22 cellular contexts compared by ENCODE assay signal in the genomic region with DNA sequence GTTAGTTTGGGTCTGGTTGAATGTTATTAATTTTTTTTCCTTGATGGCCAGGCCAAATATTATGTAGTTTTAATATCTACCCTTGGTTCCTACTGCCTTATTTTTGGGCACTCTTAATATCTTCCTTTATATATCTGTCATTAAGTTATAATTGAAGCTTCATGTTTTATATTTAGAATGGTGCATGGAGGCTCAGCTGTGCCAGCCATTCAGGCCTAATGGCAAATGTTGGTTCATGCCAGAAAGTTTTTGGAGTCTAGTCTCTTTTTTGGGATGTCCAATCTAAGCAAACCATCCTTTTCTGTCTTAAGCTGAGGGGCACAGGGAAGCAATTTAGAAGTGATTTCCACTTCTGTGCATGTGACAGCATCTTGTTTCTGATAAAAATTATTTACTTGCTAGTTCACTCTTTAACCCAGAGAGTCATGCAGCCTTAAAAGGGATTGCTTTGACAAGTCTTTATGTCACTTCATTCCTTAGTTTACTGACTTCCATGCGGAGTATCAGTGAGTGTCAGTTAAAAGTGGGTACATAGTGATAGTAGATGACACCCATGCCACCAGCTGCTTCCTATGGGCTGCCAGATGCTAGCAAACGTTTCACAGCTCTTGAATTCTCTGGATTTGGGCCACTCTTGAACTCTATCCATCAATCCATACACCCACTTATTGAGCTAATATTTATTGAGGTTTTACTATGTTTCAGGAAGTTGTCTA. TPM values are rescaled to one million over a fixed set of nuclear protein-coding genes. Genes with fewer than 3 reads are reported as not detected.
"Had no signal": no experiment of that assay in that cellular context is flagged by ENCODE, and none has a peak within 500 bp of the region (broad histone marks: within the 10 kb centered on the region; RNA-seq: fewer than 3 reads in every experiment).

No MANE protein-coding gene starts in this region.

- ATAC-seq: activated CD4-positive, alpha-beta T cell treated with anti-CD3 and anti-CD28 coated beads for 36 hours; activated T-cell treated with anti-CD3 and anti-CD28 coated beads, Interleukin-2, amount 50 U/mL, for 4 hours; left lung had no signal

- H3K4me1 Mint-ChIP-seq: activated B cell treated with CpG ODN at 0.5 μM for 24 hours; activated CD4-positive, alpha-beta T cell treated with anti-CD3 and anti-CD28 coated beads for 36 hours; activated naive CD8-positive, alpha-beta T cell treated with anti-CD3 and anti-CD28 coated beads for 36 hours had no signal

- H3K9me2 ChIP-seq: SK-N-SH had no signal

- H3K36me3 Mint-ChIP-seq: activated naive CD8-positive, alpha-beta T cell treated with anti-CD3 and anti-CD28 coated beads for 36 hours had no signal

- H3K9me3 Mint-ChIP-seq: activated B cell treated with CpG ODN at 0.5 μM for 24 hours; activated naive CD8-positive, alpha-beta T cell treated with anti-CD3 and anti-CD28 coated beads for 36 hours; activated T-cell treated with anti-CD3 and anti-CD28 coated beads, Interleukin-2, amount 50 U/mL, for 4 hours; activated T-helper 2 cell treated with anti-CD3 and anti-CD28 coated beads, Interferon-gamma antibody, Interleukin-2, Interleukin-4, amounts not matched to agents 10 μg/mL and 5 μg/mL and 100 μg/mL, durations not matched to agents 14 hours and 24 hours and 36 hours; dendritic cell treated with granulocyte-macrophage colony-stimulating factor and Interleukin-4, amounts not matched to agents 40 ng/mL and 50 ng/mL, for 4 days; stimulated activated naive CD8-positive, alpha-beta T cell treated with anti-CD3 and anti-CD28 coated beads, Interleukin-15, Interleukin-2, amounts not matched to agents 100 ng/mL and 50 ng/mL, for 24 hours had no signal

- H3K27ac Mint-ChIP-seq: activated B cell treated with CpG ODN at 0.5 μM for 24 hours; activated CD4-positive, alpha-beta T cell treated with anti-CD3 and anti-CD28 coated beads for 36 hours; activated naive CD8-positive, alpha-beta T cell treated with anti-CD3 and anti-CD28 coated beads for 36 hours; activated T-helper 2 cell treated with anti-CD3 and anti-CD28 coated beads, Interferon-gamma antibody, Interleukin-2, Interleukin-4, amounts not matched to agents 10 μg/mL and 5 μg/mL and 100 μg/mL, durations not matched to agents 14 hours and 24 hours and 36 hours; stimulated activated naive CD8-positive, alpha-beta T cell treated with anti-CD3 and anti-CD28 coated beads, Interleukin-15, Interleukin-2, amounts not matched to agents 100 ng/mL and 50 ng/mL, for 24 hours had no signal

- H3K4me3 ChIP-seq: left lung, tibial artery had no signal

- H3K9ac ChIP-seq: SK-N-SH had no signal

- H3K27me3 ChIP-seq: left lung, tibial artery had no signal

- H3K4me3 Mint-ChIP-seq: activated B cell treated with CpG ODN at 0.5 μM for 24 hours; activated CD4-positive, alpha-beta T cell treated with anti-CD3 and anti-CD28 coated beads for 36 hours; activated naive CD8-positive, alpha-beta T cell treated with anti-CD3 and anti-CD28 coated beads for 36 hours; activated T-cell treated with anti-CD3 and anti-CD28 coated beads, Interleukin-2, amount 50 U/mL, for 4 hours; dendritic cell treated with granulocyte-macrophage colony-stimulating factor and Interleukin-4, amounts not matched to agents 40 ng/mL and 50 ng/mL, for 4 days; stimulated activated naive CD8-positive, alpha-beta T cell treated with anti-CD3 and anti-CD28 coated beads, Interleukin-15, Interleukin-2, amounts not matched to agents 100 ng/mL and 50 ng/mL, for 24 hours had no signal

- H3K27ac ChIP-seq: left lung, tibial artery had no signal

- DNase-seq: activated B cell treated with CpG ODN at 0.5 μM for 24 hours; activated CD4-positive, alpha-beta T cell treated with anti-CD3 and anti-CD28 coated beads for 36 hours; activated CD4-positive, alpha-beta T cell treated with anti-CD3 and anti-CD28 coated beads, Interleukin-2, amount 50 U/mL, for 48 hours; activated CD8-positive, alpha-beta memory T cell treated with anti-CD3 and anti-CD28 coated beads, Interleukin-2, amount 50 U/mL, for 48 hours; activated naive CD4-positive, alpha-beta T cell treated with Interleukin-2 at 50 U/mL for 16 hours; activated naive CD8-positive, alpha-beta T cell treated with anti-CD3 and anti-CD28 coated beads for 36 hours; activated T-cell treated with anti-CD3 and anti-CD28 coated beads, Interleukin-2, amount 50 U/mL, for 4 hours; amniotic stem cell; effector CD4-positive, alpha-beta T cell; kidney; left lung; mammary epithelial cell; midbrain; retina; SK-N-SH; stimulated activated CD4-positive, alpha-beta T cell treated with anti-CD3 and anti-CD28 coated beads, Interleukin-12 subunit alpha, Interleukin-12 subunit beta, amount 100 ng/mL, for 4 hours; stimulated activated CD4-positive, alpha-beta T cell treated with anti-CD3 and anti-CD28 coated beads, Interleukin-4, amount 100 ng/mL, for 4 hours; substantia nigra; tibial artery had no signal

- H3K9me3 ChIP-seq: left lung, SK-N-SH, tibial artery had no signal

- H3K36me3 ChIP-seq: left lung, tibial artery had no signal

- H3K27me3 Mint-ChIP-seq: activated CD4-positive, alpha-beta T cell treated with anti-CD3 and anti-CD28 coated beads for 36 hours; activated naive CD8-positive, alpha-beta T cell treated with anti-CD3 and anti-CD28 coated beads for 36 hours; dendritic cell treated with granulocyte-macrophage colony-stimulating factor and Interleukin-4, amounts not matched to agents 40 ng/mL and 50 ng/mL, for 4 days had no signal

RNA-seq across cellular contexts. Expression of a gene that starts 33.0 kb away (rescaled TPM):
- total RNA-seq: activated B cell treated with CpG ODN at 0.5 μM for 24 hours had no signal
